Comparison of ENCODE assay signal across 22 cellular contexts in genomic region chr5:42604171-42604711, GRCh38.
DNase-seq lines count a peak whose midpoint lies in the region; ATAC-seq, FAIRE-seq and TF ChIP-seq lines count a peak whose summit lies in the region.
"Had no signal": no experiment of that assay in that cellular context is flagged by ENCODE, and none has a peak within 500 bp of the region (broad histone marks: within the 10 kb centered on the region; RNA-seq: fewer than 3 reads in every experiment).

No MANE protein-coding gene starts in this region.

- CTCF ChIA-PET in MCF 10A (lab: Yijun Ruan, JAX): interaction anchor here (0.6 to 0.8 kb wide), 2 partner anchors 20 to 1372 kb away, joined by 5 to 7 read pairs; no protein-coding TSS in a partner anchor

- TF ChIP-seq POLR2A in breast epithelium (IDR thresholded peaks at IDR 0.05): no peak
- TF ChIP-seq POLR2A in gastrocnemius medialis (IDR thresholded peaks at IDR 0.05): no peak
- no peak for TF ChIP-seq POLR2A in GM12891 (IDR thresholded peaks at IDR 0.05; ENCODE audit: low read depth, low read length)
- TF ChIP-seq POLR2A in spleen (IDR thresholded peaks at IDR 0.05): no peak

- no peak overlapping the region for H3K27ac Mint-ChIP-seq in MCF 10A (ENCODE audit: low read depth, unreplicated experiment)
- H3K27ac Mint-ChIP-seq in mesothelial cell of epicardium: peak overlapping the region; percentile 71
- H3K27ac Mint-ChIP-seq: B cell; CD8-positive, alpha-beta T cell; HFFc6; IgD-negative memory B cell had no signal

- H3K9me3 ChIP-seq in breast epithelium (no peaks in the 10 kb centered on the region), gastrocnemius medialis (no peaks in the 10 kb centered on the region), spleen (no peaks in the 10 kb centered on the region)

- intact Hi-C loops in breast epithelium (cut with DNase I; ENCODE audit: low total_unique reads): no loop called here
- intact Hi-C loops in MCF 10A (cut with micrococcal nuclease): no loop called here
- intact Hi-C loops in gastrocnemius medialis (cut with DNase I; ENCODE audit: low total_unique reads): no loop called here
- intact Hi-C loops in spleen (cut with DNase I; ENCODE audit: low total_unique reads): no loop called here

- H3K27me3 Mint-ChIP-seq in MCF 10A (ENCODE audit: insufficient read depth, unreplicated experiment) (no peaks in the 10 kb centered on the region), mesothelial cell of epicardium (ENCODE audit: low read depth) (no peaks in the 10 kb centered on the region)

- BruUV-seq in MCF 10A (replicated peaks; lab: Mats Ljungman, UMichigan): no TSS peak

- no peak overlapping the region for H3K4me3 ChIP-seq in breast epithelium
- H3K4me3 ChIP-seq in gastrocnemius medialis: no peak overlapping the region
- H3K4me3 ChIP-seq in spleen: no peak overlapping the region
- H3K4me3 ChIP-seq: BLaER1 treated with 17β-estradiol and CSF1 and Interleukin-3, amounts not matched to agents 10 nM and 100 nM; GM12878 had no signal

- H3K36me3 ChIP-seq in breast epithelium (no peaks in the 10 kb centered on the region), gastrocnemius medialis (no peaks in the 10 kb centered on the region), spleen (no peaks in the 10 kb centered on the region)
- H3K36me3 ChIP-seq: BLaER1 treated with 17β-estradiol and CSF1 and Interleukin-3, amounts not matched to agents 10 nM and 100 nM had no signal

- H3K4me1 Mint-ChIP-seq in MCF 10A (ENCODE audit: insufficient read depth, unreplicated experiment) (peaks cover 11% of the 10 kb centered on the region), mesothelial cell of epicardium (peaks cover 6% of the 10 kb centered on the region)
- H3K4me1 Mint-ChIP-seq: B cell, IgD-negative memory B cell had no signal

- H3K36me3 Mint-ChIP-seq in MCF 10A (ENCODE audit: insufficient read depth, unreplicated experiment) (no peaks in the 10 kb centered on the region), mesothelial cell of epicardium (no peaks in the 10 kb centered on the region)
- H3K36me3 Mint-ChIP-seq: CD8-positive, alpha-beta T cell; IgD-negative memory B cell had no signal

- H3K4me3 Mint-ChIP-seq in MCF 10A (ENCODE audit: unreplicated experiment) (no peak overlapping the region), mesothelial cell of epicardium (no peak overlapping the region)
- H3K4me3 Mint-ChIP-seq: B cell; CD8-positive, alpha-beta T cell; HFFc6; IgD-negative memory B cell had no signal

- DNase-seq in breast epithelium (ENCODE audit: low spot score in 2 of 2): no peak
- no peak for DNase-seq in MCF 10A (ENCODE audit: unreplicated experiment)
- DNase-seq in mesothelial cell of epicardium (ENCODE audit: low spot score in 2 of 2, unreplicated experiment in 2 of 2): no peak
- DNase-seq in gastrocnemius medialis: no peak
- no peak for DNase-seq in GM12891 (ENCODE audit: insufficient read length, low spot score)
- DNase-seq in spleen: no peak
- DNase-seq in AML-193 (lab: John Stamatoyannopoulos, UW): no peak
- DNase-seq: 8988T; Calu3; CD8-positive, alpha-beta T cell; DMS79 treated with DMSO at 0.1 percent for 48 hours; GOT3; H7; HFFc6 had no signal

- POLR2A ChIA-PET in MCF 10A (lab: Yijun Ruan, JAX): interaction anchor here (0.6 to 1.4 kb wide), 4 partner anchors 9 to 168 kb away, joined by 3 to 4 read pairs (median 3); no protein-coding TSS in a partner anchor

- TF ChIP-seq CTCF in breast epithelium (IDR thresholded peaks at IDR 0.05) (no peak), MCF 10A (IDR thresholded peaks at IDR 0.05; ENCODE audit: unreplicated experiment) (no peak), mesothelial cell of epicardium (IDR thresholded peaks at IDR 0.05; ENCODE audit: unreplicated experiment) (no peak), gastrocnemius medialis (IDR thresholded peaks at IDR 0.05 in 4 of 5, conservative IDR thresholded peaks at IDR 0.05 in 1 of 5) (no peak), spleen (IDR thresholded peaks at IDR 0.05 in 8 of 11, conservative IDR thresholded peaks at IDR 0.05 in 3 of 11) (no peak)

- H3K4me1 ChIP-seq in breast epithelium: no peaks in the 10 kb centered on the region
- peaks cover 48 to 55% of the 10 kb centered on the region in 2 donors for H3K4me1 ChIP-seq in gastrocnemius medialis
- H3K4me1 ChIP-seq in spleen: no peaks in the 10 kb centered on the region

- no peaks in the 10 kb centered on the region for H3K9me3 Mint-ChIP-seq in MCF 10A (ENCODE audit: unreplicated experiment)
- peaks cover 16% of the 10 kb centered on the region for H3K9me3 Mint-ChIP-seq in mesothelial cell of epicardium
- H3K9me3 Mint-ChIP-seq: CD8-positive, alpha-beta T cell; HFFc6 had no signal

- H3K27ac ChIP-seq in breast epithelium: peak overlapping the region; percentile 44 to 59
- H3K27ac ChIP-seq in gastrocnemius medialis: peak overlapping the region; percentile 56 to 80 (median 64)
- no peak overlapping the region for H3K27ac ChIP-seq in spleen
- H3K27ac ChIP-seq: BLaER1 treated with 17β-estradiol and CSF1 and Interleukin-3, amounts not matched to agents 10 nM and 100 nM had no signal

- H3K27me3 ChIP-seq in breast epithelium: no peaks in the 10 kb centered on the region
- no peaks in the 10 kb centered on the region for H3K27me3 ChIP-seq in gastrocnemius medialis
- H3K27me3 ChIP-seq in spleen (replicated peaks in 1 of 7): no peaks in the 10 kb centered on the region
- H3K27me3 ChIP-seq: BLaER1 treated with 17β-estradiol and CSF1 and Interleukin-3, amounts not matched to agents 10 nM and 100 nM had no signal

- ATAC-seq in gastrocnemius medialis (peak; percentile 27 to 32), GM21515 (IDR thresholded peaks at IDR 0.05; ENCODE audit: unreplicated experiment) (no peak)
- ATAC-seq: CD8-positive, alpha-beta T cell; GM12878; HCT116; HepG2 had no signal

- in situ Hi-C loops in gastrocnemius medialis (cut with MboI; ENCODE audit: low sequenced_read_pairs in 4 of 4): no loop called here

- no peak for FAIRE-seq in GM12891 (lab: Jason Lieb, UNC)
- FAIRE-seq: GM12878, HepG2, HTR-8/SVneo had no signal

TF ChIP-seq in GM12891, 5 proteins besides CTCF, POLR2A, EP300 and RAD21:
- TF ChIP-seq SPI1 (IDR thresholded peaks at IDR 0.05; ENCODE audit: low read depth, low read length) (no peak), POU2F2 (IDR thresholded peaks at IDR 0.05; ENCODE audit: low read depth, low read length) (no peak), PAX5 (IDR thresholded peaks at IDR 0.05; ENCODE audit: insufficient read depth, low read length, severe bottlenecking) (no peak), POLR2AphosphoS5 (IDR thresholded peaks at IDR 0.05; ENCODE audit: low read depth, low read length) (no peak), TAF1 (IDR thresholded peaks at IDR 0.05; ENCODE audit: low read depth, low read length) (no peak)

Comparison
In these comparisons a context has a peak if more than half of its experiments do, and no peak if none do; other contexts are left out.
1. H3K27ac ChIP-seq: peak in breast epithelium (2 of 2) and gastrocnemius medialis (4 of 4); none in spleen (0 of 8).